Comparison of ENCODE assay signal across 8 cellular contexts in the genomic region with DNA sequence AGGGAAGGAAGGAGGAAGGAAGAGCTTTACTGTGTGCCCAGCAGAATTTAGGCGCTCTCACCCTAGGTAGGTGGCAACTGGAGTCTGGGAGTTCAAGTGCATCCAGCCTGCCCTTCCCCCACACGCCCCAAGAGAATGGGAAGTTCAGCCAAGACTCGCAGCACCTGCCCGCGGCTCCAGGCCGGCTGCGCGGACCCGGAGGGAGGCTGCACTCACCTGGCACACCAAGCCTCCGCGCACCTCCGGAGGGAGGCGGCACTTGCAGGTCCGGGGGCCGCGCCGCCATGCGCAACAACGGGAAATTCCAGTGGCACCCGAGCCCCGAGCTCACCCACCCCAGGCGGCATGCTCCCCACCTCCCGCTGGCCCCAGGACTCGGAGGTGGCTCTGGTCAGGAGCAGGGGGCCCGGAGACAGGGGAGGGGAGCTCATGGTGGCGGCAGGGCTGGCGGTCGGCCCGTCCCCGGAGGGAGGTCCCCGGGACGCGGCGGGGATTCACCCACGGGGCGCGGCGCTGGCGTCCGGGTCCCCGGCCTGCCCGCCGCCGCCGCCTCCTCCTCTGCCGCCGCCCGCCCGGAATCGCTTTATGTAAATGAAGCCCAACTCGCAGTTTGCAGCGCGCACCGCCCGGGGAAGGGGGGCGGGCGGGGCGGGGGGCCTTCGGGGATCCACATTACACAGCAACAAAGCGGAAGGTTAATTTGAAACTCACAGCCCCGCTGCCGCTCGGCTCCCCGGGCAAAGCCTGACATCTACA. TPM values are rescaled to one million over a fixed set of nuclear protein-coding genes. Genes with fewer than 3 reads are reported as not detected.
DNase-seq lines count a peak whose midpoint lies in the region; ATAC-seq, FAIRE-seq and TF ChIP-seq lines count a peak whose summit lies in the region.

A gene with protein sequence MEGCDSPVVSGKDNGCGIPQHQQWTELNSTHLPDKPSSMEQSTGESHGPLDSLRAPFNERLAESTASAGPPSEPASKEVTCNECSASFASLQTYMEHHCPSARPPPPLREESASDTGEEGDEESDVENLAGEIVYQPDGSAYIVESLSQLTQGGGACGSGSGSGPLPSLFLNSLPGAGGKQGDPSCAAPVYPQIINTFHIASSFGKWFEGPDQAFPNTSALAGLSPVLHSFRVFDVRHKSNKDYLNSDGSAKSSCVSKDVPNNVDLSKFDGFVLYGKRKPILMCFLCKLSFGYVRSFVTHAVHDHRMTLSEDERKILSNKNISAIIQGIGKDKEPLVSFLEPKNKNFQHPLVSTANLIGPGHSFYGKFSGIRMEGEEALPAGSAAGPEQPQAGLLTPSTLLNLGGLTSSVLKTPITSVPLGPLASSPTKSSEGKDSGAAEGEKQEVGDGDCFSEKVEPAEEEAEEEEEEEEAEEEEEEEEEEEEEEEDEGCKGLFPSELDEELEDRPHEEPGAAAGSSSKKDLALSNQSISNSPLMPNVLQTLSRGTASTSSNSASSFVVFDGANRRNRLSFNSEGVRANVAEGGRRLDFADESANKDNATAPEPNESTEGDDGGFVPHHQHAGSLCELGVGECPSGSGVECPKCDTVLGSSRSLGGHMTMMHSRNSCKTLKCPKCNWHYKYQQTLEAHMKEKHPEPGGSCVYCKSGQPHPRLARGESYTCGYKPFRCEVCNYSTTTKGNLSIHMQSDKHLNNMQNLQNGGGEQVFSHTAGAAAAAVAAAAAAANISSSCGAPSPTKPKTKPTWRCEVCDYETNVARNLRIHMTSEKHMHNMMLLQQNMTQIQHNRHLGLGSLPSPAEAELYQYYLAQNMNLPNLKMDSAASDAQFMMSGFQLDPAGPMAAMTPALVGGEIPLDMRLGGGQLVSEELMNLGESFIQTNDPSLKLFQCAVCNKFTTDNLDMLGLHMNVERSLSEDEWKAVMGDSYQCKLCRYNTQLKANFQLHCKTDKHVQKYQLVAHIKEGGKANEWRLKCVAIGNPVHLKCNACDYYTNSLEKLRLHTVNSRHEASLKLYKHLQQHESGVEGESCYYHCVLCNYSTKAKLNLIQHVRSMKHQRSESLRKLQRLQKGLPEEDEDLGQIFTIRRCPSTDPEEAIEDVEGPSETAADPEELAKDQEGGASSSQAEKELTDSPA (N-terminal part only) (minus strand): TSS at position 593 of the 756 bp plus-strand sequence. CDS start 87,983 bp downstream, outside the sequence.

- intact Hi-C loops in endothelial cell of umbilical vein (cut with micrococcal nuclease), result loop anchor here (1.0 kb wide), 2 partner anchors 22 to 545 kb away; no protein-coding TSS in a partner anchor
- intact Hi-C loops in transverse colon (cut with DNase I; ENCODE audit: low total_unique reads), result loop anchor here (5.0 to 10.0 kb wide), 2 partner anchors 113 to 215 kb away; no protein-coding TSS in a partner anchor

- H3K36me3 ChIP-seq in endothelial cell of umbilical vein (ENCODE audit: control insufficient read depth in 2 of 2, extremely low read depth in 1 of 2, insufficient read depth in 2 of 2, low read length in 2 of 2) (no peaks in the 10 kb centered on the region), transverse colon (no peaks in the 10 kb centered on the region)

- H3K9me3 ChIP-seq in endothelial cell of umbilical vein (replicated peaks; ENCODE audit: control insufficient read depth, insufficient read depth, low read length) (no peaks in the 10 kb centered on the region), transverse colon (no peaks in the 10 kb centered on the region)

- in situ Hi-C loops in transverse colon (cut with MboI; ENCODE audit: low pct_ligation_motif_present in 1 of 4, low pct_unique_long_range_greater_than_20kb in 1 of 4, low sequenced_read_pairs in 3 of 4), result loop anchor here in 1 of 4 donors (25.0 kb wide), 1 partner anchor 210 kb away; no protein-coding TSS in a partner anchor

- H3K27me3 ChIP-seq in endothelial cell of umbilical vein (ENCODE audit: control insufficient read depth in 2 of 2, insufficient read depth in 2 of 2, low read length in 2 of 2) (no peaks in the 10 kb centered on the region), transverse colon (no peaks in the 10 kb centered on the region)

- H3K27ac ChIP-seq in VCaP, result peak within 1 kb of the TSS; percentile 97
- H3K27ac ChIP-seq in endothelial cell of umbilical vein (ENCODE audit: insufficient read depth, low read depth, low read length), result peak within 1 kb of the TSS; percentile 54
- H3K27ac ChIP-seq in transverse colon, result peak within 1 kb of the TSS; percentile 92 to 96 (median 96)

- H2AFZ ChIP-seq in endothelial cell of umbilical vein (ENCODE audit: low read depth, low read length), result peak within 1 kb of the TSS; percentile 71

- CTCF ChIA-PET in endothelial cell of umbilical vein (lab: Charles Lee), result interaction anchor here (0.9 to 4.8 kb wide), 3 partner anchors 10 to 215 kb away, joined by 3 to 22 read pairs (median 4); no protein-coding TSS in a partner anchor

- DNase-seq in NCI-H1436 (lab: John Stamatoyannopoulos, UW), result peak; percentile 71
- DNase-seq in NCI-H1436 treated with DMSO at 0.1 percent for 48 hours (lab: John Stamatoyannopoulos, UW), result no peak
- DNase-seq in HTR-8/SVneo (ENCODE audit: insufficient read length, low spot score), result no peak
- peak; percentile 53 for DNase-seq in endothelial cell of umbilical vein (ENCODE audit: low read depth, low spot score)
- DNase-seq in midbrain (lab: John Stamatoyannopoulos, UW), result peak; percentile 65
- peak; percentile 79 for DNase-seq in transverse colon

- dilution Hi-C loops in endothelial cell of umbilical vein (cut with MboI; ENCODE audit: extremely low pct_ligation_motif_present, low sequenced_read_pairs), result no loop called here

- no peaks in the 10 kb centered on the region for H3K9me1 ChIP-seq in endothelial cell of umbilical vein (replicated peaks; ENCODE audit: control insufficient read depth, extremely low read depth, insufficient read depth, low read length)

- no peak for TF ChIP-seq EP300 in transverse colon (IDR thresholded peaks at IDR 0.05; ENCODE audit: low read depth)

- no peaks in the 10 kb centered on the region for H4K20me1 ChIP-seq in endothelial cell of umbilical vein (replicated peaks; ENCODE audit: control insufficient read depth, extremely low read depth, insufficient read depth, low read length)

- 0 out of 2 replicates have a peak, but pooled peaks have one; percentile 17 for TF ChIP-seq CTCF in VCaP (conservative IDR thresholded peaks at IDR 0.05)
- no peak for TF ChIP-seq CTCF in endothelial cell of umbilical vein (IDR thresholded peaks at IDR 0.05; ENCODE audit: extremely low read depth in 1 of 2, insufficient read depth in 1 of 2, low read depth in 1 of 2, low read length in 2 of 2)
- peak in 1 of 5 experiments; percentile 10 for TF ChIP-seq CTCF in transverse colon (IDR thresholded peaks at IDR 0.05)

- peak within 1 kb of the TSS; percentile 57 to 74 (median 70) for H3K4me3 ChIP-seq in endothelial cell of umbilical vein (replicated peaks in 1 of 3; ENCODE audit: insufficient read depth in 1 of 3, low read depth in 1 of 3, low read length in 3 of 3)
- H3K4me3 ChIP-seq in transverse colon, result peak within 1 kb of the TSS; percentile 55 to 95 (median 72)

- peak within 1 kb of the TSS; percentile 86 for H3K9ac ChIP-seq in endothelial cell of umbilical vein (replicated peaks; ENCODE audit: extremely low read depth, insufficient read depth, low read length)

- 0 to 1% methylated on average over 1 to 37 of the region's 64 CpGs for WGBS in transverse colon (ENCODE audit: low coverage in 1 of 2), 2 donors

- peak within 1 kb of the TSS; percentile 64 for H3K4me2 ChIP-seq in endothelial cell of umbilical vein (ENCODE audit: insufficient read depth, low read length)

- H3K79me2 ChIP-seq in endothelial cell of umbilical vein (ENCODE audit: control insufficient read depth, insufficient read depth, low read length), result peaks cover 78% of the 10 kb centered on the region

- FAIRE-seq in HTR-8/SVneo (lab: Jason Lieb, UNC) (peak; percentile 76), endothelial cell of umbilical vein (lab: Jason Lieb, UNC) (peak; percentile 15)

- no TSS peak for BruUV-seq in endothelial cell of umbilical vein (replicated peaks; lab: Mats Ljungman, UMichigan)

- H3K4me1 ChIP-seq in endothelial cell of umbilical vein (ENCODE audit: control insufficient read depth, extremely low read depth, insufficient read depth, low read length) (peaks cover 26% of the 10 kb centered on the region), transverse colon (peaks cover 33 to 83% (median 66%) of the 10 kb centered on the region in 4 donors)

- POLR2A ChIA-PET in endothelial cell of umbilical vein (lab: Charles Lee), result no interaction called here

- peak; percentile 70 for ATAC-seq in GM21515 (IDR thresholded peaks at IDR 0.05; ENCODE audit: unreplicated experiment)

- TF ChIP-seq POLR2A in endothelial cell of umbilical vein (IDR thresholded peaks at IDR 0.05; ENCODE audit: low read depth, low read length) (no peak), transverse colon (IDR thresholded peaks at IDR 0.05) (peak; percentile 44)

TF ChIP-seq in endothelial cell of umbilical vein, 7 proteins besides CTCF, POLR2A, EP300 and RAD21:
- TF ChIP-seq FOS (IDR thresholded peaks at IDR 0.05; ENCODE audit: borderline replicate concordance, insufficient read depth, low read length) (no peak), EZH2 (IDR thresholded peaks at IDR 0.05; ENCODE audit: borderline replicate concordance, low read depth, low read length, severe bottlenecking) (no peak), JUN (IDR thresholded peaks at IDR 0.05; ENCODE audit: borderline replicate concordance, insufficient read depth, insufficient read length, low read depth) (no peak), GATA2 (IDR thresholded peaks at IDR 0.05; ENCODE audit: insufficient read depth, insufficient read length, low read depth, low read length) (no peak), POLR2AphosphoS5 (IDR thresholded peaks at IDR 0.05; ENCODE audit: insufficient read depth, low read depth, low read length) (no peak), MYC (IDR thresholded peaks at IDR 0.05; ENCODE audit: low read depth, low read length) (no peak)
- TF ChIP-seq, protein P1, sequence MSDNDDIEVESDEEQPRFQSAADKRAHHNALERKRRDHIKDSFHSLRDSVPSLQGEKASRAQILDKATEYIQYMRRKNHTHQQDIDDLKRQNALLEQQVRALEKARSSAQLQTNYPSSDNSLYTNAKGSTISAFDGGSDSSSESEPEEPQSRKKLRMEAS (IDR thresholded peaks at IDR 0.05; ENCODE audit: insufficient read depth, insufficient read length), result no peak
TF ChIP-seq in endothelial cell of umbilical vein: peak in this region for 0.

RNA-seq across cellular contexts. Expression of the gene that starts here (rescaled TPM):
- total RNA-seq in endothelial cell of umbilical vein (17.7 and 18.8 TPM in 2 replicates), transverse colon (10 to 100 TPM; 12.3 to 23.7 (median 15.3) TPM)
- polyA plus RNA-seq in endothelial cell of umbilical vein, result 3.0 and 3.7 TPM in 2 replicates
- polyA plus RNA-seq in endothelial cell of umbilical vein (2011; cell fraction: cytosol; rRNA removed), result 4.4 and 4.7 TPM in 2 replicates
- polyA plus RNA-seq in endothelial cell of umbilical vein (2011; cell fraction: nucleus; rRNA removed), result 10.3 and 10.5 TPM in 2 replicates
- polyA plus RNA-seq in endothelial cell of umbilical vein (2012), result 7.6 and 7.8 TPM in 2 replicates
- polyA minus RNA-seq in endothelial cell of umbilical vein, result 14.8 and 14.9 TPM in 2 replicates
- 11.3 TPM for polyA minus RNA-seq in endothelial cell of umbilical vein (2011; cell fraction: cytosol; rRNA and poly(A)+ RNA removed)
- polyA minus RNA-seq in endothelial cell of umbilical vein (2011; cell fraction: nucleus; rRNA and poly(A)+ RNA removed), result 24.3 and 25.1 TPM in 2 replicates

Comparison
In these comparisons a context has a peak if more than half of its experiments do, and no peak if none do; other contexts are left out.
1. DNase-seq: peak in NCI-H1436 (single experiment), endothelial cell of umbilical vein (single experiment), midbrain (single experiment) and transverse colon (single experiment); none in NCI-H1436 treated with DMSO at 0.1 percent for 48 hours (single experiment) and HTR-8/SVneo (single experiment).
2. Peak in every context shown above with its lines, with median percentiles within 50 percentile points of each other: H3K27ac ChIP-seq.